23 cellular contexts compared by ENCODE assay signal in genomic region chr2:9818097-9818496, GRCh38.
"Had no signal": no experiment of that assay in that cellular context is flagged by ENCODE, and none has a peak within 500 bp of the region (broad histone marks: within the 10 kb centered on the region; RNA-seq: fewer than 3 reads in every experiment).

No MANE protein-coding gene starts in this region.

- H3K9me3 Mint-ChIP-seq: activated CD4-positive, alpha-beta memory T cell treated with anti-CD3 and anti-CD28 coated beads for 36 hours; activated CD4-positive, alpha-beta T cell treated with anti-CD3 and anti-CD28 coated beads, Interleukin-2, amount 10 ng/mL, durations not matched to agents 7 days and 5 days; activated naive CD4-positive, alpha-beta T cell treated with anti-CD3 and anti-CD28 coated beads, Interleukin-2, amount 50 U/mL, for 24 hours; activated T-cell treated with anti-CD3 and anti-CD28 coated beads, Interleukin-2, amount 50 U/mL, for 72 hours; activated T-helper 2 cell treated with anti-CD3 and anti-CD28 coated beads, Interferon-gamma antibody, Interleukin-2, Interleukin-4, amounts not matched to agents 10 μg/mL and 5 μg/mL and 100 μg/mL, durations not matched to agents 14 hours and 24 hours and 36 hours had no signal

- H3K4me2 ChIP-seq: SK-N-SH had no signal

- H3K27me3 Mint-ChIP-seq: activated naive CD4-positive, alpha-beta T cell treated with anti-CD3 and anti-CD28 coated beads, Interleukin-2, amount 50 U/mL, for 24 hours had no signal

- H3K9ac ChIP-seq: SK-N-SH had no signal

- DNase-seq: activated CD4-positive, alpha-beta memory T cell treated with anti-CD3 and anti-CD28 coated beads for 36 hours; activated CD4-positive, alpha-beta T cell treated with anti-CD3 and anti-CD28 coated beads, Interleukin-2, amount 10 ng/mL, durations not matched to agents 7 days and 5 days; activated CD4-positive, CD25-positive, alpha-beta regulatory T cell; activated CD8-positive, alpha-beta memory T cell treated with anti-CD3 and anti-CD28 coated beads for 24 hours; activated gamma-delta T cell treated with Interleukin-2 at 50 U/mL for 16 hours; activated T-cell treated with anti-CD3 and anti-CD28 coated beads, Interleukin-2, amount 50 U/mL, for 72 hours; body of pancreas; NCI-H1105 treated with DMSO at 0.1 percent for 48 hours; NCI-H1436 treated with DMSO at 0.1 percent for 48 hours; NCI-H187; NCI-H2081; NCI-H446; NCI-H524; Right ventricle myocardium superior; RPMI8226; SJCRH30; SK-N-SH; T-helper 1 cell had no signal

- H3K4me3 Mint-ChIP-seq: activated CD4-positive, alpha-beta memory T cell treated with anti-CD3 and anti-CD28 coated beads for 36 hours; activated CD4-positive, alpha-beta T cell treated with anti-CD3 and anti-CD28 coated beads, Interleukin-2, amount 10 ng/mL, durations not matched to agents 7 days and 5 days; activated naive CD4-positive, alpha-beta T cell treated with anti-CD3 and anti-CD28 coated beads, Interleukin-2, amount 50 U/mL, for 24 hours; activated T-cell treated with anti-CD3 and anti-CD28 coated beads, Interleukin-2, amount 50 U/mL, for 72 hours had no signal

- H3K9me3 ChIP-seq: ascending aorta, body of pancreas, SK-N-SH had no signal

- H3K27ac Mint-ChIP-seq: activated CD4-positive, alpha-beta memory T cell treated with anti-CD3 and anti-CD28 coated beads for 36 hours; activated CD4-positive, alpha-beta T cell treated with anti-CD3 and anti-CD28 coated beads, Interleukin-2, amount 10 ng/mL, durations not matched to agents 7 days and 5 days; activated naive CD4-positive, alpha-beta T cell treated with anti-CD3 and anti-CD28 coated beads, Interleukin-2, amount 50 U/mL, for 24 hours; activated T-cell treated with anti-CD3 and anti-CD28 coated beads, Interleukin-2, amount 50 U/mL, for 72 hours; activated T-helper 2 cell treated with anti-CD3 and anti-CD28 coated beads, Interferon-gamma antibody, Interleukin-2, Interleukin-4, amounts not matched to agents 10 μg/mL and 5 μg/mL and 100 μg/mL, durations not matched to agents 14 hours and 24 hours and 36 hours had no signal

- H3K9me2 ChIP-seq: SK-N-SH had no signal

- ATAC-seq: activated T-cell treated with anti-CD3 and anti-CD28 coated beads, Interleukin-2, amount 50 U/mL, for 72 hours; body of pancreas; Panc1 had no signal

- H3K27ac ChIP-seq: ascending aorta, body of pancreas, SJCRH30, VCaP had no signal

- H3K27me3 ChIP-seq: body of pancreas, SJCRH30 had no signal

- H3K36me3 ChIP-seq: ascending aorta, SJCRH30 had no signal

- H3K36me3 Mint-ChIP-seq: activated CD4-positive, alpha-beta memory T cell treated with anti-CD3 and anti-CD28 coated beads for 36 hours; activated naive CD4-positive, alpha-beta T cell treated with anti-CD3 and anti-CD28 coated beads, Interleukin-2, amount 50 U/mL, for 24 hours had no signal

- H3K4me3 ChIP-seq: ascending aorta, body of pancreas, SJCRH30 had no signal
